Comparison of ENCODE assay signal across 10 cellular contexts in genomic region chr1:19465123-19465522, GRCh38. TPM values are rescaled to one million over a fixed set of nuclear protein-coding genes. Genes with fewer than 3 reads are reported as not detected.
A peak's percentile ranks its signal among the peaks of the same experiment; 100 is the strongest.
DNase-seq lines count a peak whose midpoint lies in the region; ATAC-seq, FAIRE-seq and TF ChIP-seq lines count a peak whose summit lies in the region.
"Had no signal": no experiment of that assay in that cellular context is flagged by ENCODE, and none has a peak within 500 bp of the region (broad histone marks: within the 10 kb centered on the region; RNA-seq: fewer than 3 reads in every experiment).

No MANE protein-coding gene starts in this region.

- WGBS in GM23248 (ENCODE audit: low coverage in 1 of 2, low lambda C conversion rate in 2 of 2, missing lambda C conversion rate in 2 of 2), 2 experiments, result 5 to 23% methylated on average over 2 of the region's 2 CpGs

- POLR2A ChIA-PET in activated CD4-positive, alpha-beta memory T cell treated with anti-CD3 and anti-CD28 coated beads, Interleukin-2, amount 10 ng/mL, durations not matched to agents 7 days and 5 days (lab: Charles Lee), result interaction anchor here (1.4 to 7.5 kb wide), 4 partner anchors 11 to 74 kb away, joined by 4 to 96 read pairs (median 9); partner anchors contain the start of gene CAPZB

- CTCF ChIA-PET in activated CD4-positive, alpha-beta memory T cell treated with anti-CD3 and anti-CD28 coated beads, Interleukin-2, amount 10 ng/mL, durations not matched to agents 7 days and 5 days (lab: Charles Lee), result interaction anchor here (0.5 to 2.3 kb wide), 6 partner anchors 13 to 186 kb away, joined by 3 to 9 read pairs (median 3); partner anchors contain the start of gene CAPZB

- peaks cover 92% of the 10 kb centered on the region for H3K4me1 Mint-ChIP-seq in activated CD4-positive, alpha-beta memory T cell treated with anti-CD3 and anti-CD28 coated beads, Interleukin-2, amount 10 ng/mL, durations not matched to agents 7 days and 5 days

- H3K4me3 ChIP-seq in GM23248, result no peak overlapping the region
- no peak overlapping the region for H3K4me3 ChIP-seq in fibroblast of pulmonary artery (replicated peaks; ENCODE audit: low read depth, low read length)
- no peak overlapping the region for H3K4me3 ChIP-seq in skin epidermis

- FAIRE-seq in RCC 7860 (lab: Jason Lieb, UNC), result no peak

- peaks cover 40% of the 10 kb centered on the region for H3F3A ChIP-seq in GM23248 (ENCODE audit: insufficient read depth)

- no peak overlapping the region for H3K4me3 Mint-ChIP-seq in activated CD4-positive, alpha-beta memory T cell treated with anti-CD3 and anti-CD28 coated beads, Interleukin-2, amount 10 ng/mL, durations not matched to agents 7 days and 5 days

- peaks cover 100% of the 10 kb centered on the region for H3K79me2 ChIP-seq in GM23248 (ENCODE audit: insufficient read depth)

- H2AFZ ChIP-seq in GM23248, result no peak overlapping the region

- peaks cover 46% of the 10 kb centered on the region for H3K4me1 ChIP-seq in GM23248 (ENCODE audit: insufficient read depth)

- no peaks in the 10 kb centered on the region for H3K27me3 Mint-ChIP-seq in activated CD4-positive, alpha-beta memory T cell treated with anti-CD3 and anti-CD28 coated beads, Interleukin-2, amount 10 ng/mL, durations not matched to agents 7 days and 5 days

- peak overlapping the region; percentile 69 for H3K27ac Mint-ChIP-seq in activated CD4-positive, alpha-beta memory T cell treated with anti-CD3 and anti-CD28 coated beads, Interleukin-2, amount 10 ng/mL, durations not matched to agents 7 days and 5 days

- peaks cover 55% of the 10 kb centered on the region for H3K36me3 Mint-ChIP-seq in activated CD4-positive, alpha-beta memory T cell treated with anti-CD3 and anti-CD28 coated beads, Interleukin-2, amount 10 ng/mL, durations not matched to agents 7 days and 5 days (ENCODE audit: low read depth)

- no peak for ATAC-seq in HG02623 (IDR thresholded peaks at IDR 0.05; ENCODE audit: unreplicated experiment)
- ATAC-seq in HG02588 (IDR thresholded peaks at IDR 0.05; ENCODE audit: unreplicated experiment), result no peak

- H3K9me2 ChIP-seq in GM23248 (ENCODE audit: insufficient read depth), result no peaks in the 10 kb centered on the region

- H3K9me3 ChIP-seq in GM23248 (ENCODE audit: low read depth), result no peaks in the 10 kb centered on the region

- peak overlapping the region; percentile 69 for H3K27ac ChIP-seq in GM23248
- H3K27ac ChIP-seq in skin epidermis, result peak overlapping the region in 13 of 21 experiments; percentile 5 to 88 (median 24)

- H3K9me3 Mint-ChIP-seq in activated CD4-positive, alpha-beta memory T cell treated with anti-CD3 and anti-CD28 coated beads, Interleukin-2, amount 10 ng/mL, durations not matched to agents 7 days and 5 days, result no peaks in the 10 kb centered on the region

- DNase-seq in GM23248 (peak; percentile 88), fibroblast of pulmonary artery (ENCODE audit: low read depth) (peak; percentile 72), NCI-H2196 (lab: John Stamatoyannopoulos, UW; ENCODE audit: unreplicated experiment) (no peak), RCC 7860 (ENCODE audit: low spot score) (no peak)
- no peak for DNase-seq in activated CD4-positive, alpha-beta memory T cell treated with anti-CD3 and anti-CD28 coated beads, Interleukin-2, amount 10 ng/mL, durations not matched to agents 7 days and 5 days
- DNase-seq: retina, SHP77 had no signal

- TF ChIP-seq CTCF in fibroblast of pulmonary artery (IDR thresholded peaks at IDR 0.05; ENCODE audit: low read length, missing control alignments), result peak; percentile 1

- no peaks in the 10 kb centered on the region for H3K27me3 ChIP-seq in GM23248 (replicated peaks; ENCODE audit: insufficient read depth)

- peak overlapping the region; percentile 45 for H3K4me2 ChIP-seq in GM23248 (ENCODE audit: unreplicated experiment)

- no peaks in the 10 kb centered on the region for H3K36me3 ChIP-seq in GM23248 (ENCODE audit: low read depth)

- H3K9ac ChIP-seq in GM23248, result peak overlapping the region; percentile 30; the same call in 1 of the 2 replicates

- H4K20me1 ChIP-seq in GM23248 (ENCODE audit: insufficient read depth), result peaks cover 42% of the 10 kb centered on the region; the same call in 1 of the 2 replicates

- in situ Hi-C loops in GM23248 (cut with MboI), result no loop called here

RNA-seq across cellular contexts. Expression of gene CAPZB, which starts 20.2 kb away (rescaled TPM):
- 188 and 229 TPM in 2 replicates for total RNA-seq in GM23248 (2014; rRNA removed; shearing (Covaris generic))
- polyA plus RNA-seq in GM23248 (2016; fragmentation: Nextera tagmentation; extraction: Ambion mirVana), result 494 and 506 TPM in 2 replicates
- total RNA-seq in activated CD4-positive, alpha-beta memory T cell treated with anti-CD3 and anti-CD28 coated beads, Interleukin-2, amount 10 ng/mL, durations not matched to agents 7 days and 5 days, result 100 to 1,000 TPM; 537 to 565 TPM

Comparison
In these comparisons a context has a peak if more than half of its experiments do, and no peak if none do; other contexts are left out.
1. DNase-seq: peak in GM23248 (single experiment) and fibroblast of pulmonary artery (single experiment); none in activated CD4-positive, alpha-beta memory T cell treated with anti-CD3 and anti-CD28 coated beads, Interleukin-2, amount 10 ng/mL, durations not matched to agents 7 days and 5 days (single experiment), NCI-H2196 (single experiment) and RCC 7860 (single experiment).